ENCODE assay signal across 10 cellular contexts in the genomic region with DNA sequence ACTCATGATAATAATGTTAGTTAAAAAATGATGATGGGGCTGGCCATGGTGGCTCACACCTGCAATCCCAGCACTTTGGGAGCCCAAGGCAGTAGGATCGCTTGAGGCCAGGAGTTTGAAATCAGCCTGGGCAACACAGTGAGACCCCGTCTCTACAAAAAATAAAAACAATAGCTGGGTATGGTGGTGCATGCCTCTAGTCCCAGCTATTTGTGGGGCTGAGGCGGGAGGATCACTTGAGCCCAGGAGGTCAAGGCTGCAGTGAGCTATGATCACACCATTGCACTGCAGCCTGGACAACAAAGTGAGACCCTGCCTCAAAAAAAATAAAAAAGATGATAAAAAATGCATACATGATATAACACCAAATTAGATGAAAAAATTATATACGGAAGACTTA. TPM values are rescaled to one million over a fixed set of nuclear protein-coding genes. Genes with fewer than 3 reads are reported as not detected.
"Had no signal": no experiment of that assay in that cellular context is flagged by ENCODE, and none has a peak within 500 bp of the region (broad histone marks: within the 10 kb centered on the region; RNA-seq: fewer than 3 reads in every experiment).

No MANE protein-coding gene starts in this region.

- H3K9me3 ChIP-seq: HAP-1 had no signal

- ATAC-seq: HCT116, K562 had no signal

- H3K9ac ChIP-seq: GM23248 had no signal

- H3K27ac ChIP-seq: GM23248, HL-60 had no signal

- DNase-seq: GM23248, GOT3, H7, IMR-90 had no signal

- H2AFZ ChIP-seq: GM23248 had no signal

- H3K4me3 ChIP-seq: GM23248, HAP-1, K562 had no signal

RNA-seq across cellular contexts. Expression of gene CLDN19, which starts 21.5 kb away (rescaled TPM):
- total RNA-seq: GM23248, H4, HT1080, IMR-90, K562 had no signal

RNA-seq across cellular contexts. Expression of gene TMEM269, which starts 23.2 kb away (rescaled TPM):
- total RNA-seq: GM23248, HT1080, IMR-90 had no signal
